In the genomic region with DNA sequence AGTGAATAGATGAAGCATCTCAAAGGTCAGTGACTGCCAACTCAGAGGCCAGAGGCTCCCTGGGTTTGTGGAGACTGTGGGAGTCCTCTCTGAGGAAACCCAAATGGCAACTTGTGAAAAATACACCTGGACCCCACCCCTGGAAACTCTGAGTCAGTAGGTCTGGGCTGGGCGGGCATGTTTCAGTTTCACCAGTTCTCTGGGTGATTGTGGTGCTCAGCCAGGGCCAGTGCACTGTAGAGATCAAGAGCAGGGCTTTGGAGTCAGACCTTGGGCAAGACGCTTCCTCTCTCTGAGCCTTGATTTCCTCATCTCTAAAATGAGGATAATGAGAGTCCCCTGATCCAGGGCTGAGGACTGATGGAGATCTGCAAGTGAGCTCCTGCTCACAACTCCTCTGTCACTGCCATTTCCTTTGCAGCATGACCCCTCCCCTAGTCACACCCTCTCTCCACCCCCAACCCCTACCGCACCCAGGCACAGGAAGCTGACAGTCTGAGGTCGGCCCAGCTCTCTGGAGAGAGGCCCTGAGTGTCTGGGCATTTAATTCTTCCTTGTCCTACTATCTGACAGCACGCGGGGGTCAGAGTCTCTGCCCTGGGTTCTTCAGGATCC, we compare ENCODE assay signal across 8 cellular contexts. TPM values are rescaled to one million over a fixed set of nuclear protein-coding genes. Genes with fewer than 3 reads are reported as not detected.
DNase-seq lines count a peak whose midpoint lies in the region; ATAC-seq and TF ChIP-seq lines count a peak whose summit lies in the region.

No MANE protein-coding gene starts in this region.

- intact Hi-C loops in left ventricle myocardium inferior (cut with micrococcal nuclease) = no loop called here

- H3K27me3 Mint-ChIP-seq in activated T-cell treated with anti-CD3 and anti-CD28 coated beads, Interleukin-2, amount 50 U/mL, for 4 hours (ENCODE audit: low read depth) = no peaks in the 10 kb centered on the region

- TF ChIP-seq CTCF in OCI-LY1 (IDR thresholded peaks at IDR 0.05; ENCODE audit: low read length) = no peak
- TF ChIP-seq CTCF in left ventricle myocardium inferior (IDR thresholded peaks at IDR 0.05; ENCODE audit: borderline replicate concordance) = no peak

- H3K36me3 Mint-ChIP-seq in activated T-cell treated with anti-CD3 and anti-CD28 coated beads, Interleukin-2, amount 50 U/mL, for 4 hours (ENCODE audit: insufficient read depth) = peaks cover 22% of the 10 kb centered on the region

- peak overlapping the region; percentile 59 for H3K9ac ChIP-seq in OCI-LY1 (ENCODE audit: low read length)

- H3K9me3 ChIP-seq in OCI-LY1 (ENCODE audit: low read length) (no peaks in the 10 kb centered on the region), left ventricle myocardium inferior (replicated peaks) (no peaks in the 10 kb centered on the region)

- peak; percentile 85 for DNase-seq in activated T-cell treated with anti-CD3 and anti-CD28 coated beads, Interleukin-2, amount 50 U/mL, for 4 hours
- DNase-seq in left ventricle myocardium inferior (peak; percentile 33), cortex of kidney (lab: John Stamatoyannopoulos, UW) (no peak), NCI-H128 (lab: John Stamatoyannopoulos, UW; ENCODE audit: unreplicated experiment) (no peak)
- peak; percentile 53 to 85 (median 68) for DNase-seq in stimulated activated CD4-positive, alpha-beta T cell treated with anti-CD3 and anti-CD28 coated beads, Interleukin-1b, Interleukin-23, amount 100 ng/mL, for 24 hours (ENCODE audit: low read depth in 4 of 4, low spot score in 1 of 4)

- peak overlapping the region; percentile 72 for H3K4me2 ChIP-seq in OCI-LY1 (ENCODE audit: low read length)

- H3K79me2 ChIP-seq in OCI-LY1 (ENCODE audit: insufficient read depth, low read length) = no peaks in the 10 kb centered on the region

- ATAC-seq in GM18867 (IDR thresholded peaks at IDR 0.05; ENCODE audit: unreplicated experiment) (peak; percentile 75), HG02938 (IDR thresholded peaks at IDR 0.05; ENCODE audit: unreplicated experiment) (peak; percentile 68)
- peak; percentile 88 to 90 for ATAC-seq in activated T-cell treated with anti-CD3 and anti-CD28 coated beads, Interleukin-2, amount 50 U/mL, for 4 hours

- no peaks in the 10 kb centered on the region for H3K36me3 ChIP-seq in OCI-LY1 (ENCODE audit: insufficient read depth, low read length)
- no peaks in the 10 kb centered on the region for H3K36me3 ChIP-seq in left ventricle myocardium inferior

- no peaks in the 10 kb centered on the region for H3K9me3 Mint-ChIP-seq in activated T-cell treated with anti-CD3 and anti-CD28 coated beads, Interleukin-2, amount 50 U/mL, for 4 hours

- H3K4me3 Mint-ChIP-seq in activated T-cell treated with anti-CD3 and anti-CD28 coated beads, Interleukin-2, amount 50 U/mL, for 4 hours = peak overlapping the region; percentile 81

- H3K4me3 ChIP-seq in OCI-LY1 (ENCODE audit: low read depth, low read length, poor library complexity, severe bottlenecking) (peak overlapping the region; percentile 52), left ventricle myocardium inferior (no peak overlapping the region)

- H4K20me1 ChIP-seq in OCI-LY1 (ENCODE audit: insufficient read depth, low read length) = no peaks in the 10 kb centered on the region

- peaks cover 78% of the 10 kb centered on the region for H3K4me1 Mint-ChIP-seq in activated T-cell treated with anti-CD3 and anti-CD28 coated beads, Interleukin-2, amount 50 U/mL, for 4 hours (ENCODE audit: low read depth)

- H3K9me2 ChIP-seq in OCI-LY1 (ENCODE audit: low read depth, low read length) = no peaks in the 10 kb centered on the region

- no peak overlapping the region for H2AFZ ChIP-seq in OCI-LY1 (ENCODE audit: low read length)

- H3F3A ChIP-seq in OCI-LY1 (ENCODE audit: insufficient read depth, low read length) = no peaks in the 10 kb centered on the region

- H3K27me3 ChIP-seq in OCI-LY1 (ENCODE audit: insufficient read depth, low read length) = no peaks in the 10 kb centered on the region
- no peaks in the 10 kb centered on the region for H3K27me3 ChIP-seq in left ventricle myocardium inferior (ENCODE audit: low read depth)

- H3K27ac ChIP-seq in OCI-LY1 (ENCODE audit: low read depth, low read length, poor library complexity, severe bottlenecking) (peak overlapping the region; percentile 76), left ventricle myocardium inferior (replicated peaks) (peak overlapping the region; percentile 44)

- peaks cover 49% of the 10 kb centered on the region for H3K4me1 ChIP-seq in OCI-LY1 (ENCODE audit: insufficient read depth, low read length, severe bottlenecking)
- peaks cover 17% of the 10 kb centered on the region for H3K4me1 ChIP-seq in left ventricle myocardium inferior

RNA-seq across cellular contexts. Expression of gene DEF6, which starts 5.1 kb away (rescaled TPM):
- total RNA-seq in activated T-cell treated with anti-CD3 and anti-CD28 coated beads, Interleukin-2, amount 50 U/mL, for 4 hours = 10 to 100 TPM; 63.0 to 72.7 (median 68.9) TPM
- total RNA-seq in left ventricle myocardium inferior = 1.0 TPM

RNA-seq across cellular contexts. Expression of gene PPARD, which starts 39.6 kb away (rescaled TPM):
- 10 to 100 TPM; 15.4 to 17.4 (median 16.9) TPM for total RNA-seq in activated T-cell treated with anti-CD3 and anti-CD28 coated beads, Interleukin-2, amount 50 U/mL, for 4 hours
- total RNA-seq in left ventricle myocardium inferior = 14.9 TPM

RNA-seq across cellular contexts. Expression of gene ZNF76, which starts 43.2 kb away (rescaled TPM):
- 10 to 100 TPM; 22.9 to 24.3 (median 24.1) TPM for total RNA-seq in activated T-cell treated with anti-CD3 and anti-CD28 coated beads, Interleukin-2, amount 50 U/mL, for 4 hours
- total RNA-seq in left ventricle myocardium inferior = 38.7 TPM

Comparison
In these comparisons a context has a peak if more than half of its experiments do, and no peak if none do; other contexts are left out.
1. DNase-seq: peak in activated T-cell treated with anti-CD3 and anti-CD28 coated beads, Interleukin-2, amount 50 U/mL, for 4 hours (single experiment), left ventricle myocardium inferior (single experiment) and stimulated activated CD4-positive, alpha-beta T cell treated with anti-CD3 and anti-CD28 coated beads, Interleukin-1b, Interleukin-23, amount 100 ng/mL, for 24 hours (4 of 4); none in cortex of kidney (single experiment) and NCI-H128 (single experiment).
2. RNA of gene DEF6, which starts 5.1 kb away (total RNA-seq): 63.0 to 72.7 TPM in activated T-cell treated with anti-CD3 and anti-CD28 coated beads, Interleukin-2, amount 50 U/mL, for 4 hours; 1.0 TPM in left ventricle myocardium inferior (single experiment); every median in the first group is over 10 times any median in the second.
3. Peak in every context shown above with its lines, with median percentiles within 50 percentile points of each other: ATAC-seq.